In genomic region chr7:140676303-140676702, GRCh38 we compare ENCODE assay signal across 10 cellular contexts. TPM values are rescaled to one million over a fixed set of nuclear protein-coding genes. Genes with fewer than 3 reads are reported as not detected.
DNase-seq lines count a peak whose midpoint lies in the region; ATAC-seq and TF ChIP-seq lines count a peak whose summit lies in the region.
"Had no signal": no experiment of that assay in that cellular context is flagged by ENCODE, and none has a peak within 500 bp of the region (broad histone marks: within the 10 kb centered on the region; RNA-seq: fewer than 3 reads in every experiment).

No MANE protein-coding gene starts in this region.

- POLR2A ChIA-PET in RWPE1 (lab: Yijun Ruan, JAX; ENCODE audit: low non-redundant PET): no interaction called here

- H3K4me3 ChIP-seq in Karpas-422 (ENCODE audit: low read length): peak overlapping the region; percentile 77; the same call in 1 of the 2 replicates
- no peak overlapping the region for H3K4me3 ChIP-seq in sigmoid colon

- no peak overlapping the region; the same call in 1 of the 2 replicates for H2AFZ ChIP-seq in Karpas-422 (ENCODE audit: low read length)

- intact Hi-C loops in sigmoid colon (cut with DNase I): loop anchor here (10.0 kb wide), 2 partner anchors 502 to 858 kb away; partner anchors contain the start of gene KDM7A

- DNase-seq in Karpas-422 (peak; percentile 87), sigmoid colon (peak; percentile 32), Kasumi-1 (lab: John Stamatoyannopoulos, UW) (no peak), HT-29 (ENCODE audit: low spot score) (no peak), RWPE1 (ENCODE audit: low spot score) (no peak), putamen (ENCODE audit: low spot score) (no peak)
- DNase-seq: activated CD8-positive, alpha-beta T cell treated with anti-CD3 and anti-CD28 coated beads, Interleukin-2, amount 10 ng/mL, durations not matched to agents 7 days and 5 days; GDM1 had no signal

- H3K27ac ChIP-seq in Karpas-422 (ENCODE audit: low read length) (peak overlapping the region; percentile 87), sigmoid colon (peak overlapping the region in 2 of 4 donors; percentile 79 to 83), RWPE1 (no peak overlapping the region)

- CTCF ChIA-PET in RWPE1 (lab: Yijun Ruan, JAX): interaction anchor here (0.6 to 0.7 kb wide), 2 partner anchors 201 to 693 kb away, joined by 3 to 5 read pairs; no protein-coding TSS in a partner anchor

- ATAC-seq in GM19043 (IDR thresholded peaks at IDR 0.05; ENCODE audit: low read depth, unreplicated experiment) (peak; percentile 54), HG02763 (IDR thresholded peaks at IDR 0.05; ENCODE audit: unreplicated experiment) (peak; percentile 40)
- ATAC-seq: activated CD8-positive, alpha-beta T cell treated with anti-CD3 and anti-CD28 coated beads, Interleukin-2, amount 10 ng/mL, durations not matched to agents 7 days and 5 days had no signal

- H3K9me2 ChIP-seq in Karpas-422 (replicated peaks; ENCODE audit: insufficient read depth, low read length): no peaks in the 10 kb centered on the region

- no peak for TF ChIP-seq CTCF in sigmoid colon (IDR thresholded peaks at IDR 0.05)
- TF ChIP-seq CTCF in RWPE1 (conservative IDR thresholded peaks at IDR 0.05; ENCODE audit: low read depth): no peak

- WGBS in sigmoid colon, 2 donors: 65 to 89% methylated on average over 3 of the region's 3 CpGs

- H3K4me1 ChIP-seq in Karpas-422 (ENCODE audit: low read length) (peaks cover 56% of the 10 kb centered on the region), sigmoid colon (peaks cover 0 to 35% (median 29%) of the 10 kb centered on the region in 4 donors)

- no peaks in the 10 kb centered on the region for H4K20me1 ChIP-seq in Karpas-422 (ENCODE audit: insufficient read depth, low read depth, low read length)

- H3K9ac ChIP-seq in Karpas-422 (ENCODE audit: low read length): peak overlapping the region; percentile 40

- peaks cover 20% of the 10 kb centered on the region for H3K79me2 ChIP-seq in Karpas-422 (ENCODE audit: low read length)

- TF ChIP-seq POLR2A in sigmoid colon (IDR thresholded peaks at IDR 0.05): no peak

- H3K27me3 ChIP-seq in Karpas-422 (ENCODE audit: low read length) (no peaks in the 10 kb centered on the region), sigmoid colon (no peaks in the 10 kb centered on the region)

- H3K36me3 ChIP-seq in Karpas-422 (ENCODE audit: insufficient read depth, low read length) (peaks cover 6% of the 10 kb centered on the region; the same call in 1 of the 2 replicates), sigmoid colon (peaks cover 0 to 37% (median 15%) of the 10 kb centered on the region in 4 donors)

- H3K9me3 ChIP-seq in Karpas-422 (ENCODE audit: low read length) (no peaks in the 10 kb centered on the region), sigmoid colon (no peaks in the 10 kb centered on the region)

- peak overlapping the region; percentile 94 for H3K4me2 ChIP-seq in Karpas-422 (ENCODE audit: low read depth, low read length, poor library complexity, severe bottlenecking)

- TF ChIP-seq EP300 in sigmoid colon (IDR thresholded peaks at IDR 0.05): no peak

RNA-seq across cellular contexts. Expression of gene ADCK2, which starts 3.6 kb away (rescaled TPM):
- total RNA-seq in Karpas-422 (2014; rRNA removed; shearing (Covaris generic); ENCODE audit: low replicate concordance): 16.8 and 27.1 TPM in 2 replicates
- 10 to 100 TPM; 20.1 to 22.1 (median 20.8) TPM for total RNA-seq in sigmoid colon
- polyA plus RNA-seq in sigmoid colon: 10 to 100 TPM; 14.8 to 24.0 (median 15.6) TPM
- 37.3 and 43.5 TPM in 2 replicates for total RNA-seq in HT-29 (2014; rRNA removed; shearing (Covaris generic))

RNA-seq across cellular contexts. Expression of gene NDUFB2, which starts 20.2 kb away (rescaled TPM):
- total RNA-seq in Karpas-422 (2014; rRNA removed; shearing (Covaris generic); ENCODE audit: low replicate concordance): 297 and 328 TPM in 2 replicates
- 100 to 1,000 TPM; 170 to 377 (median 267) TPM for total RNA-seq in sigmoid colon
- 100 to 1,000 TPM; 397 to 979 (median 712) TPM for polyA plus RNA-seq in sigmoid colon
- total RNA-seq in HT-29 (2014; rRNA removed; shearing (Covaris generic)): 328 and 378 TPM in 2 replicates

RNA-seq across cellular contexts. Expression of gene DENND2A, which starts 35.7 kb away (rescaled TPM):
- not detected in 2 replicates for total RNA-seq in Karpas-422 (2014; rRNA removed; shearing (Covaris generic); ENCODE audit: low replicate concordance)
- 10 to 100 TPM in 3 of 4 donors, 1 to 10 TPM in 1; 7.6 to 38.8 (median 13.6) TPM for total RNA-seq in sigmoid colon
- 10 to 100 TPM in 1 of 3 donors, 1 to 10 TPM in 2; 6.2 to 22.2 (median 7.2) TPM for polyA plus RNA-seq in sigmoid colon
- not detected in 2 replicates for total RNA-seq in HT-29 (2014; rRNA removed; shearing (Covaris generic))
- total RNA-seq: activated CD8-positive, alpha-beta T cell treated with anti-CD3 and anti-CD28 coated beads, Interleukin-2, amount 10 ng/mL, durations not matched to agents 7 days and 5 days had no signal

Comparison
In these comparisons a context has a peak if more than half of its experiments do, and no peak if none do; other contexts are left out.
1. DNase-seq: peak in Karpas-422 (single experiment) and sigmoid colon (single experiment); none in Kasumi-1 (0 of 2), HT-29 (single experiment), RWPE1 (single experiment) and putamen (single experiment).